ENCODE assay signal across 17 cellular contexts in genomic region chr3:124627501-124627908, GRCh38.
DNase-seq lines count a peak whose midpoint lies in the region; ATAC-seq and TF ChIP-seq lines count a peak whose summit lies in the region.
"Had no signal": no experiment of that assay in that cellular context is flagged by ENCODE, and none has a peak within 500 bp of the region (broad histone marks: within the 10 kb centered on the region; RNA-seq: fewer than 3 reads in every experiment).

No MANE protein-coding gene starts in this region.

- no peaks in the 10 kb centered on the region for H3K79me1 ChIP-seq in mesenchymal stem cell (replicated peaks; ENCODE audit: low read length, poor library complexity, severe bottlenecking)

- H2BK120ac ChIP-seq in mesenchymal stem cell (ENCODE audit: low read depth, low read length), result no peak overlapping the region

- no peak overlapping the region for H3K9ac ChIP-seq in mesenchymal stem cell (ENCODE audit: low read length)

- no peak overlapping the region for H3K18ac ChIP-seq in mesenchymal stem cell (ENCODE audit: low read depth in 1 of 2, low read length in 2 of 2)

- H3K4ac ChIP-seq in mesenchymal stem cell (ENCODE audit: low read depth in 1 of 2, low read length in 2 of 2), result no peak overlapping the region

- H3K4me1 ChIP-seq in mesenchymal stem cell (ENCODE audit: control insufficient read depth, insufficient read depth, low read depth, low read length), result no peaks in the 10 kb centered on the region
- H3K4me1 ChIP-seq: ascending aorta, uterus had no signal

- H3K36me3 ChIP-seq in brain microvascular endothelial cell (replicated peaks) (no peaks in the 10 kb centered on the region), mesenchymal stem cell (ENCODE audit: control insufficient read depth in 1 of 2, insufficient read depth in 2 of 2, low read depth in 1 of 2, low read length in 2 of 2) (no peaks in the 10 kb centered on the region)
- H3K36me3 ChIP-seq: uterus had no signal

- no peak overlapping the region for H2BK15ac ChIP-seq in mesenchymal stem cell (ENCODE audit: low read depth, poor library complexity, severe bottlenecking)

- no peak overlapping the region for H4K91ac ChIP-seq in mesenchymal stem cell (ENCODE audit: low read length)

- H3K4me3 ChIP-seq in brain microvascular endothelial cell (ENCODE audit: low read depth, low read length) (no peak overlapping the region), mesenchymal stem cell (ENCODE audit: insufficient read depth in 1 of 2, low read depth in 1 of 2, low read length in 2 of 2) (no peak overlapping the region)
- H3K4me3 ChIP-seq: ascending aorta, uterus had no signal

- H3K27me3 ChIP-seq in brain microvascular endothelial cell (replicated peaks), result no peaks in the 10 kb centered on the region
- H3K27me3 ChIP-seq in mesenchymal stem cell (ENCODE audit: control insufficient read depth in 1 of 2, insufficient read depth in 1 of 2, low read length in 2 of 2), result peaks cover 0 to 11% of the 10 kb centered on the region in 2 experiments
- H3K27me3 ChIP-seq: ascending aorta, uterus had no signal

- H2BK5ac ChIP-seq in mesenchymal stem cell (ENCODE audit: low read depth, low read length, poor library complexity, severe bottlenecking), result no peak overlapping the region

- in situ Hi-C loops in brain microvascular endothelial cell (cut with HindIII; ENCODE audit: low pct_ligation_motif_present, low sequenced_read_pairs), result no loop called here

- no peak overlapping the region for H3K4me2 ChIP-seq in mesenchymal stem cell (ENCODE audit: low read length, poor library complexity, severe bottlenecking)

- no peak overlapping the region for H3K14ac ChIP-seq in mesenchymal stem cell (ENCODE audit: low read length in 2 of 2)

- H2AK5ac ChIP-seq in mesenchymal stem cell (ENCODE audit: low read length, severe bottlenecking), result no peak overlapping the region

- DNase-seq in A172 (ENCODE audit: low spot score) (peak; percentile 8), HT-29 (ENCODE audit: low spot score) (peak; percentile 53), brain microvascular endothelial cell (peak; percentile 56), mesenchymal stem cell (peak; percentile 37), midbrain (lab: John Stamatoyannopoulos, UW) (no peak), T-helper 1 cell (no peak)
- DNase-seq in activated effector memory CD4-positive, alpha-beta T cell treated with anti-CD3 and anti-CD28 coated beads, Interleukin-2, amount 50 U/mL, for 16 hours, result no peak
- DNase-seq: ACHN; activated B cell treated with CpG ODN at 0.5 μM for 24 hours; activated gamma-delta T cell; KBM-7; NCI-H1105 treated with DMSO at 0.1 percent for 48 hours; NCI-H2171; stimulated activated naive CD8-positive, alpha-beta T cell treated with anti-CD3 and anti-CD28 coated beads, Interleukin-15, Interleukin-2, amounts not matched to agents 100 U/mL and 50 U/mL, for 24 hours; uterus had no signal

- H3K23ac ChIP-seq in mesenchymal stem cell (ENCODE audit: low read length in 2 of 2), result no peak overlapping the region

- ATAC-seq in HG02763 (IDR thresholded peaks at IDR 0.05; ENCODE audit: unreplicated experiment), result no peak
- ATAC-seq: stimulated activated naive CD8-positive, alpha-beta T cell treated with anti-CD3 and anti-CD28 coated beads, Interleukin-15, Interleukin-2, amounts not matched to agents 100 U/mL and 50 U/mL, for 24 hours had no signal

- WGBS in mesenchymal stem cell, result 34% methylated on average over 6 of the region's 6 CpGs

- H3K27ac ChIP-seq in brain microvascular endothelial cell (no peak overlapping the region), mesenchymal stem cell (ENCODE audit: low read length, poor library complexity, severe bottlenecking) (no peak overlapping the region)
- H3K27ac ChIP-seq: uterus had no signal

- H3K9me3 ChIP-seq in mesenchymal stem cell (ENCODE audit: control insufficient read depth, low read length), result no peaks in the 10 kb centered on the region
- H3K9me3 ChIP-seq: ascending aorta, uterus had no signal

- H4K8ac ChIP-seq in mesenchymal stem cell (ENCODE audit: low read length), result no peak overlapping the region

- TF ChIP-seq CTCF in brain microvascular endothelial cell (IDR thresholded peaks at IDR 0.05; ENCODE audit: low read depth, low read length, missing control alignments), result no peak

- H2AFZ ChIP-seq in mesenchymal stem cell (ENCODE audit: low read depth, low read length), result no peak overlapping the region

- H2BK12ac ChIP-seq in mesenchymal stem cell (ENCODE audit: low read length in 2 of 2), result no peak overlapping the region

Comparison
In these comparisons a context has a peak if more than half of its experiments do, and no peak if none do; other contexts are left out.
1. DNase-seq: peak in A172 (single experiment), HT-29 (single experiment), brain microvascular endothelial cell (single experiment) and mesenchymal stem cell (single experiment); none in activated effector memory CD4-positive, alpha-beta T cell treated with anti-CD3 and anti-CD28 coated beads, Interleukin-2, amount 50 U/mL, for 16 hours (single experiment), midbrain (single experiment) and T-helper 1 cell (0 of 5).